Comparison of ENCODE assay signal across 19 cellular contexts in the genomic region with DNA sequence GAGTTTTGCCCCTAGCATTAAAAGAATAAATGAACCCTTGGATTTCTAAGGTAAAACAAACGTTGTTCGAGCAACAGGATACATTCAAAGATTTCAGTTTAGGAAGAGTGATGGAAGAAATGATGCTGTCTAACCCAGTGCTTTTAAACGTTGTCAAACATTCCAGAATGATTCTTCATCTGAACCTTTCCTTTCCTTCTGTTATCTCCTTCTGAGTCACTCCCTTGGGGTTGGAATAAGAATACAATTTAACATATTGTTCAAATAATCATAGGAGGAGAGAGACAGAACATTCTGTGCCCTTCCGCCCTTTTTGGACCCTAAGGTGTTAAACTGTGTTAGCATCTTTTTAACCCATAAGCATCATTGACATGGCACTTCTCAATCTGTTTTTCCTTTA.
A peak's percentile ranks its signal among the peaks of the same experiment; 100 is the strongest.
DNase-seq lines count a peak whose midpoint lies in the region; TF ChIP-seq lines count a peak whose summit lies in the region.
"Had no signal": no experiment of that assay in that cellular context is flagged by ENCODE, and none has a peak within 500 bp of the region (broad histone marks: within the 10 kb centered on the region; RNA-seq: fewer than 3 reads in every experiment).

No MANE protein-coding gene starts in this region.

- no peaks in the 10 kb centered on the region for H4K20me1 ChIP-seq in PC-9 (ENCODE audit: insufficient read depth)
- H4K20me1 ChIP-seq: BLaER1 treated with 17β-estradiol and CSF1 and Interleukin-3, amounts not matched to agents 10 nM and 100 nM had no signal

- BruUV-seq in PC-9 (replicated peaks; lab: Mats Ljungman, UMichigan) = no TSS peak

- H3K9me3 ChIP-seq in PC-9 (ENCODE audit: insufficient read depth, low read depth) = no peaks in the 10 kb centered on the region; the same call in 1 of the 2 replicates

- no peak overlapping the region for H2AFZ ChIP-seq in PC-9
- H2AFZ ChIP-seq: neural progenitor cell had no signal

- CTCF ChIA-PET in PC-9 (lab: Charles Lee) = no interaction called here

- POLR2A ChIA-PET in PC-9 (lab: Charles Lee; ENCODE audit: unreplicated experiment) = no interaction called here

- DNase-seq in HS-5 (ENCODE audit: low read depth) = peak; percentile 68
- peak; percentile 84 for DNase-seq in amniotic epithelial cell (ENCODE audit: low read depth)
- DNase-seq in fibroblast of the conjunctiva (ENCODE audit: low read depth) = peak; percentile 6
- peak; percentile 7 for DNase-seq in smooth muscle cell of the brain vasculature (ENCODE audit: low read depth, low spot score)
- no peak for DNase-seq in superior temporal gyrus (ENCODE audit: extremely low spot score)
- no peak for DNase-seq in NCI-H2196 (lab: John Stamatoyannopoulos, UW; ENCODE audit: unreplicated experiment)
- DNase-seq in PC-9 = no peak
- no peak for DNase-seq in LoVo (ENCODE audit: low spot score)
- DNase-seq: activated B cell treated with CpG ODN at 0.5 μM for 24 hours; activated naive CD4-positive, alpha-beta T cell; DMS53; effector CD4-positive, alpha-beta T cell; mesendoderm; NCI-H82; retina; stimulated activated CD4-positive, alpha-beta T cell treated with anti-CD3 and anti-CD28 coated beads, Interleukin-2, amount 100 ng/mL, for 24 hours; T-cell had no signal

- H3K36me3 ChIP-seq in PC-9 (ENCODE audit: low read depth) = no peaks in the 10 kb centered on the region
- H3K36me3 ChIP-seq: BLaER1 treated with 17β-estradiol and CSF1 and Interleukin-3, amounts not matched to agents 10 nM and 100 nM; neural progenitor cell had no signal

- no peaks in the 10 kb centered on the region for H3K9me2 ChIP-seq in PC-9 (ENCODE audit: insufficient read depth)

- intact Hi-C loops in PC-9 (cut with micrococcal nuclease; ENCODE audit: unreplicated experiment) = no loop called here

- no peaks in the 10 kb centered on the region for H3K27me3 ChIP-seq in PC-9 (ENCODE audit: insufficient read depth, low read depth)
- H3K27me3 ChIP-seq: BLaER1 treated with 17β-estradiol and CSF1 and Interleukin-3, amounts not matched to agents 10 nM and 100 nM; neural progenitor cell had no signal

- no peak for TF ChIP-seq CTCF in PC-9 (conservative IDR thresholded peaks at IDR 0.05)

- H3K27ac ChIP-seq in PC-9 = no peak overlapping the region
- H3K27ac ChIP-seq: BLaER1 treated with 17β-estradiol and CSF1 and Interleukin-3, amounts not matched to agents 10 nM and 100 nM; neural progenitor cell had no signal

- H3K4me1 ChIP-seq in PC-9 (replicated peaks; ENCODE audit: insufficient read depth) = no peaks in the 10 kb centered on the region
- H3K4me1 ChIP-seq: neural progenitor cell had no signal

- H3K79me2 ChIP-seq in PC-9 (ENCODE audit: low read depth) = no peaks in the 10 kb centered on the region

- no peak overlapping the region for H3K4me2 ChIP-seq in PC-9
- H3K4me2 ChIP-seq: BLaER1 treated with 17β-estradiol and CSF1 and Interleukin-3, amounts not matched to agents 10 nM and 100 nM; neural progenitor cell had no signal

- H3K4me3 ChIP-seq in PC-9 = no peak overlapping the region
- H3K4me3 ChIP-seq: BLaER1 treated with 17β-estradiol and CSF1 and Interleukin-3, amounts not matched to agents 10 nM and 100 nM; neural progenitor cell had no signal

- no peaks in the 10 kb centered on the region for H3F3A ChIP-seq in PC-9 (ENCODE audit: insufficient read depth, low read depth)

Comparison
In these comparisons a context has a peak if more than half of its experiments do, and no peak if none do; other contexts are left out.
1. DNase-seq: peak in HS-5 (single experiment), amniotic epithelial cell (single experiment), fibroblast of the conjunctiva (single experiment) and smooth muscle cell of the brain vasculature (single experiment); none in superior temporal gyrus (single experiment), NCI-H2196 (single experiment), PC-9 (0 of 2) and LoVo (single experiment).